In the genomic region with DNA sequence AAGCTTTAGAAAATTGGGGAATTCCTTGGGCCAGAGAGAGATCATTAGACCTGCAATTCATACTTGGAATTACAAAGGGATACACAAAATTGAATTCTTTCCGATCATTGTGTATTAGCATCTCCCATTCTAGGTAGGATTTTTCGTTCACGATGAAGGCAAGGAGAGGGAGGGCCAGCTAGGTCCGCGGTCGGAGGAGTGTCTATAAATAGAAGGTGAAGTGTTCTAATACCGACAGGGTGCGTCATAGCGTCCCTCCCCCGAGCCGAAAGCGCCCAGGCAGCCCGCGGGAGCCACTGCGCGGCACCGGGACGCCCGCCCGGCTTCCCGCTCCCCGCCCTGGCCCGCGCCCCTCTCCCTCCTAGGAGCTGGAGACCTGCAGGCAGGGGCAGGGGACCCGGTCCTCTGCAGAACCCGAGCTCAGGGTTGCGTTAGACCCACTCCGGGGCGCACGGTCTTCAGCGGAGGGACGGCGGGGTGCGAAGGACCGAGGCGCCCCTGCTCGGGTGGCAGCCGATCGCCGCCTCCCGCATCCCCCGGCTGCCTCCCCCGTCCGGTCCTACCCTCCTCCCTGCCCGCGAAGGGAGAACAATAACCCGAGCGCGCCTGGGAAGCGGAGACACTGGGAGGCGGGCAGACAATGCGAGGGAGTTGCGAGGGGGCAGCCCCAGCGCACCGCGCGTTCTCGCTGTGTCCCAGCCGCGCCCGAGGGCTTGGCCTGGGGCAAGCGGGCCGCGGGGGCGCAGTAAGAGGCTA, we compare ENCODE assay signal across 8 cellular contexts.
DNase-seq lines count a peak whose midpoint lies in the region; ATAC-seq, FAIRE-seq and TF ChIP-seq lines count a peak whose summit lies in the region.

No MANE protein-coding gene starts in this region.

- FAIRE-seq in A549 (lab: Jason Lieb, UNC): peak; percentile 63

- H3K4me3 ChIP-seq in A549 (peak overlapping the region; percentile 65), brain microvascular endothelial cell (ENCODE audit: low read depth, low read length) (peak overlapping the region; percentile 67), iPS-20b (ENCODE audit: low read length) (peak overlapping the region; percentile 71), skeletal muscle tissue (ENCODE audit: low read length in 3 of 3) (peak overlapping the region; percentile 70 to 94 (median 76))

- CTCF ChIA-PET in A549 (lab: Yijun Ruan, JAX): interaction anchor here (0.7 to 4.1 kb wide), 17 partner anchors 8 to 176 kb away, joined by 3 to 20 read pairs (median 3); no protein-coding TSS in a partner anchor

- peak; percentile 26 to 55; a peak in 4 of 5 replicates for TF ChIP-seq RAD21 in A549 (conservative IDR thresholded peaks at IDR 0.05 in 1 of 2, IDR thresholded peaks at IDR 0.05 in 1 of 2)

- DNase-seq in A549 (ENCODE audit: low read depth in 1 of 2, low spot score in 1 of 2) (peak; percentile 84), NCI-H2081 (lab: John Stamatoyannopoulos, UW) (peak; percentile 85 to 91), UCSD-AML1 (lab: John Stamatoyannopoulos, UW; ENCODE audit: unreplicated experiment) (peak; percentile 83), brain microvascular endothelial cell (peak; percentile 91)

- H3K9ac ChIP-seq in iPS-20b (ENCODE audit: low read depth, low read length) (peak overlapping the region; percentile 77; the same call in 1 of the 2 replicates), skeletal muscle tissue (ENCODE audit: low read depth in 1 of 3, low read length in 3 of 3) (peak overlapping the region; percentile 81 to 94 (median 87))

- POLR2A ChIA-PET in A549 (lab: Yijun Ruan, JAX): interaction anchor here (0.8 to 3.8 kb wide), 6 partner anchors 17 to 122 kb away, joined by 3 to 38 read pairs (median 6); a partner anchor contains a TSS

- in situ Hi-C loops in brain microvascular endothelial cell (cut with HindIII; ENCODE audit: low pct_ligation_motif_present, low sequenced_read_pairs): no loop called here

- H3K27me3 ChIP-seq in brain microvascular endothelial cell (replicated peaks) (no peaks in the 10 kb centered on the region), iPS-20b (ENCODE audit: insufficient read depth, low read length) (peaks cover 76% of the 10 kb centered on the region), skeletal muscle tissue (ENCODE audit: control insufficient read depth in 3 of 3, insufficient read depth in 3 of 3, low read length in 3 of 3) (no peaks in the 10 kb centered on the region)

- TF ChIP-seq EP300 in A549 (IDR thresholded peaks at IDR 0.05): no peak

- H3K4me2 ChIP-seq in A549: peak overlapping the region; percentile 80

- no peaks in the 10 kb centered on the region for H3K9me3 ChIP-seq in A549
- no peaks in the 10 kb centered on the region for H3K9me3 ChIP-seq in iPS-20b (ENCODE audit: insufficient read depth, low read depth, low read length)
- no peaks in the 10 kb centered on the region for H3K9me3 ChIP-seq in skeletal muscle tissue (ENCODE audit: control insufficient read depth in 3 of 3, low read length in 3 of 3)

- H3K27ac ChIP-seq in A549 (peak overlapping the region; percentile 85 to 94), brain microvascular endothelial cell (peak overlapping the region; percentile 87), iPS-20b (ENCODE audit: low read length) (no peak overlapping the region), skeletal muscle tissue (ENCODE audit: low read depth, low read length) (peak overlapping the region; percentile 97)

- TF ChIP-seq CTCF in A549 (IDR thresholded peaks at IDR 0.05) (peak; percentile 22; the same call in 2 of the 3 replicates), brain microvascular endothelial cell (IDR thresholded peaks at IDR 0.05; ENCODE audit: low read depth, low read length, missing control alignments) (no peak)

- H3K4me1 ChIP-seq in A549: peaks cover 32% of the 10 kb centered on the region
- peaks cover 14% of the 10 kb centered on the region; the same call in 1 of the 2 replicates for H3K4me1 ChIP-seq in iPS-20b (ENCODE audit: insufficient read depth, low read length)
- peaks cover 9 to 14% (median 11%) of the 10 kb centered on the region in 3 donors for H3K4me1 ChIP-seq in skeletal muscle tissue (ENCODE audit: control insufficient read depth in 3 of 3, insufficient read depth in 3 of 3, low read length in 3 of 3)

- WGBS in A549 (ENCODE audit: missing lambda C conversion rate): 1% methylated on average over 46 of the region's 65 CpGs

- peak; percentile 37 for TF ChIP-seq POLR2A in A549 (IDR thresholded peaks at IDR 0.05; ENCODE audit: low read length)

- peak; percentile 93 for ATAC-seq in A549
- peak; percentile 63 for ATAC-seq in GM18519 (IDR thresholded peaks at IDR 0.05; ENCODE audit: low FRiP score, unreplicated experiment)
- peak; percentile 68 for ATAC-seq in HG03039 (IDR thresholded peaks at IDR 0.05; ENCODE audit: unreplicated experiment)

- no peaks in the 10 kb centered on the region for H3K36me3 ChIP-seq in brain microvascular endothelial cell (replicated peaks)
- H3K36me3 ChIP-seq in iPS-20b (ENCODE audit: insufficient read depth, low read depth, low read length): no peaks in the 10 kb centered on the region
- H3K36me3 ChIP-seq in skeletal muscle tissue (ENCODE audit: control insufficient read depth in 3 of 3, insufficient read depth in 3 of 3, low read length in 3 of 3): no peaks in the 10 kb centered on the region

TF ChIP-seq in A549, 52 proteins besides CTCF, POLR2A, EP300 and RAD21:
- TF ChIP-seq, protein P1, sequence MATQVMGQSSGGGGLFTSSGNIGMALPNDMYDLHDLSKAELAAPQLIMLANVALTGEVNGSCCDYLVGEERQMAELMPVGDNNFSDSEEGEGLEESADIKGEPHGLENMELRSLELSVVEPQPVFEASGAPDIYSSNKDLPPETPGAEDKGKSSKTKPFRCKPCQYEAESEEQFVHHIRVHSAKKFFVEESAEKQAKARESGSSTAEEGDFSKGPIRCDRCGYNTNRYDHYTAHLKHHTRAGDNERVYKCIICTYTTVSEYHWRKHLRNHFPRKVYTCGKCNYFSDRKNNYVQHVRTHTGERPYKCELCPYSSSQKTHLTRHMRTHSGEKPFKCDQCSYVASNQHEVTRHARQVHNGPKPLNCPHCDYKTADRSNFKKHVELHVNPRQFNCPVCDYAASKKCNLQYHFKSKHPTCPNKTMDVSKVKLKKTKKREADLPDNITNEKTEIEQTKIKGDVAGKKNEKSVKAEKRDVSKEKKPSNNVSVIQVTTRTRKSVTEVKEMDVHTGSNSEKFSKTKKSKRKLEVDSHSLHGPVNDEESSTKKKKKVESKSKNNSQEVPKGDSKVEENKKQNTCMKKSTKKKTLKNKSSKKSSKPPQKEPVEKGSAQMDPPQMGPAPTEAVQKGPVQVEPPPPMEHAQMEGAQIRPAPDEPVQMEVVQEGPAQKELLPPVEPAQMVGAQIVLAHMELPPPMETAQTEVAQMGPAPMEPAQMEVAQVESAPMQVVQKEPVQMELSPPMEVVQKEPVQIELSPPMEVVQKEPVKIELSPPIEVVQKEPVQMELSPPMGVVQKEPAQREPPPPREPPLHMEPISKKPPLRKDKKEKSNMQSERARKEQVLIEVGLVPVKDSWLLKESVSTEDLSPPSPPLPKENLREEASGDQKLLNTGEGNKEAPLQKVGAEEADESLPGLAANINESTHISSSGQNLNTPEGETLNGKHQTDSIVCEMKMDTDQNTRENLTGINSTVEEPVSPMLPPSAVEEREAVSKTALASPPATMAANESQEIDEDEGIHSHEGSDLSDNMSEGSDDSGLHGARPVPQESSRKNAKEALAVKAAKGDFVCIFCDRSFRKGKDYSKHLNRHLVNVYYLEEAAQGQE (IDR thresholded peaks at IDR 0.05): no peak
- TF ChIP-seq ZNF302 (CRISPR knock-in tag; IDR thresholded peaks at IDR 0.05) (no peak), CBX8 (IDR thresholded peaks at IDR 0.05) (0 out of 2 replicates have a peak, but pooled peaks have one; percentile 54), SMC3 (IDR thresholded peaks at IDR 0.05) (peak; percentile 53), JUNB (IDR thresholded peaks at IDR 0.05) (0 out of 2 replicates have a peak, but pooled peaks have one; percentile 23), PHF8 (IDR thresholded peaks at IDR 0.05; ENCODE audit: borderline replicate concordance, low read depth) (peak; percentile 40; the same call in 1 of the 2 replicates), JUN (IDR thresholded peaks at IDR 0.05) (peak; percentile 20 to 72; a peak in 2 of 5 replicates), RNF2 (IDR thresholded peaks at IDR 0.05; ENCODE audit: borderline replicate concordance, low read depth) (peak; percentile 84), TP53 (CRISPR knock-in tag; IDR thresholded peaks at IDR 0.05) (peak; percentile 54; the same call in 1 of the 2 replicates), RCOR1 (IDR thresholded peaks at IDR 0.05; ENCODE audit: low read depth, low read length) (no peak), FOSL2 (IDR thresholded peaks at IDR 0.05) (peak; percentile 40; the same call in 1 of the 2 replicates), FOSL2 (CRISPR knock-in tag; IDR thresholded peaks at IDR 0.05) (peak; percentile 86), ZC3H11A (IDR thresholded peaks at IDR 0.05) (no peak), FOXS1 (CRISPR knock-in tag; IDR thresholded peaks at IDR 0.05) (no peak)
- TF ChIP-seq, protein P2, sequence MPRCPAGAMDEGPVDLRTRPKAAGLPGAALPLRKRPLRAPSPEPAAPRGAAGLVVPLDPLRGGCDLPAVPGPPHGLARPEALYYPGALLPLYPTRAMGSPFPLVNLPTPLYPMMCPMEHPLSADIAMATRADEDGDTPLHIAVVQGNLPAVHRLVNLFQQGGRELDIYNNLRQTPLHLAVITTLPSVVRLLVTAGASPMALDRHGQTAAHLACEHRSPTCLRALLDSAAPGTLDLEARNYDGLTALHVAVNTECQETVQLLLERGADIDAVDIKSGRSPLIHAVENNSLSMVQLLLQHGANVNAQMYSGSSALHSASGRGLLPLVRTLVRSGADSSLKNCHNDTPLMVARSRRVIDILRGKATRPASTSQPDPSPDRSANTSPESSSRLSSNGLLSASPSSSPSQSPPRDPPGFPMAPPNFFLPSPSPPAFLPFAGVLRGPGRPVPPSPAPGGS (IDR thresholded peaks at IDR 0.05): peak; percentile 56; the same call in 1 of the 3 replicates
- TF ChIP-seq, protein P3, sequence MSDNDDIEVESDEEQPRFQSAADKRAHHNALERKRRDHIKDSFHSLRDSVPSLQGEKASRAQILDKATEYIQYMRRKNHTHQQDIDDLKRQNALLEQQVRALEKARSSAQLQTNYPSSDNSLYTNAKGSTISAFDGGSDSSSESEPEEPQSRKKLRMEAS (IDR thresholded peaks at IDR 0.05): peak; percentile 66
